Comparison of ENCODE assay signal across 8 cellular contexts in the genomic region with DNA sequence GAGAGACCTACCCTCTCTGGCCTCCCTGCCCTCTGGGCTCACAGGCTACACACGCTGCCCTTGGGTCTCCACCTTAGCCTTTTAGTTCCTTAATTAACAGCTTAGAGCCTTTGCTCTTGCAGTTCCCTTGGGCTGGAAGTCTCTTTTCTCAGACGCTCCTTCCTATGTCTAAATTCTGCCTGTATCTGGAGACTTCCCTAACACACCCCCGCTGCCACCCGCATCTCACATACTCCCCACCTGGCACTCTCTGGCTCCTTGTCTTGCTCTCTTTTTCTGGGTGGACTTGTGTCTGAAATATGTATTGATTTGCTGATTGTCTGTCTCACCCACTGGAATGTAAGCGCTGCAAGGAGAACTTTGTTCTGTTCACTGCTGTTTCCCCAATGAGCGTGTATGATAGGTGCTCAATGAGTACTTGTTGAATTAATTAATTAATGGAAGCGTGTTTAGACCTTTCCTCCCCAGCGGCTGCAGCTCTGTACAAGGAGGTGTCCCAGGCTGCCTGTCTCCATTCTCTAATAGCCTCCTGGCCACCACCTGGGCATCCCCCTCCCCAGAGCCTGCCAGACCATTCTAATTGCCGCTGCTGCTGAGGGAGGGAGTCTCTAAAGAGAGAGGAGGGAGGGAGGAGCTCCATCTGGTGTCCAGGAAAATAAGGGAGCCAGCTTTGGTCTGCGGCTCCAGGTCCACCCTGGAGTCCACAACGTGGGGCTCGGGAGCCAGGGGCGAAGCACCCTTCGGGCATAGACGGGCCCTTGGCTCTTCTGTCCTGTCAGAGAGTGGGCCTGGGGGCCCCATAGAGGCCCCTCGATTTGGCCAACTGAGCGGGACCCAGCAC.
DNase-seq lines count a peak whose midpoint lies in the region; ATAC-seq and TF ChIP-seq lines count a peak whose summit lies in the region.

No MANE protein-coding gene starts in this region.

- H2AFZ ChIP-seq in osteoblast (ENCODE audit: low read length): no peak overlapping the region

- TF ChIP-seq CTCF in Panc1 (IDR thresholded peaks at IDR 0.05) (no peak; the same call in 1 of the 2 replicates), osteoblast (IDR thresholded peaks at IDR 0.05; ENCODE audit: extremely low read depth, low read depth, low read length) (peak; percentile 45), GM10248 (IDR thresholded peaks at IDR 0.05; ENCODE audit: control extremely low read depth, extremely low read depth, low read depth, missing control alignments) (no peak)

- H3K4me3 ChIP-seq in Panc1 (ENCODE audit: low read depth in 2 of 2, low read length in 2 of 2): no peak overlapping the region
- H3K4me3 ChIP-seq in osteoblast (ENCODE audit: insufficient read depth, low read length): no peak overlapping the region

- H3K27me3 ChIP-seq in Panc1 (ENCODE audit: control insufficient read depth, insufficient read depth, low read length): no peaks in the 10 kb centered on the region
- H3K27me3 ChIP-seq in osteoblast (ENCODE audit: insufficient read depth, low read length): peaks cover 73% of the 10 kb centered on the region

- no peaks in the 10 kb centered on the region for H3K9me3 Mint-ChIP-seq in activated T-helper 2 cell treated with anti-CD3 and anti-CD28 coated beads, Interferon-gamma antibody, Interleukin-2, Interleukin-4, amounts not matched to agents 10 μg/mL and 5 μg/mL and 100 μg/mL, durations not matched to agents 14 hours and 24 hours and 36 hours

- H3K36me3 ChIP-seq in Panc1 (ENCODE audit: control insufficient read depth, insufficient read depth, low read length) (no peaks in the 10 kb centered on the region), osteoblast (ENCODE audit: insufficient read depth, low read length) (no peaks in the 10 kb centered on the region)

- H3K4me1 Mint-ChIP-seq in activated T-helper 2 cell treated with anti-CD3 and anti-CD28 coated beads, Interferon-gamma antibody, Interleukin-2, Interleukin-4, amounts not matched to agents 10 μg/mL and 5 μg/mL and 100 μg/mL, durations not matched to agents 14 hours and 24 hours and 36 hours (ENCODE audit: low read depth): no peaks in the 10 kb centered on the region

- H3K4me2 ChIP-seq in osteoblast (ENCODE audit: insufficient read depth, low read length): no peak overlapping the region

- H3K27ac Mint-ChIP-seq in activated T-helper 2 cell treated with anti-CD3 and anti-CD28 coated beads, Interferon-gamma antibody, Interleukin-2, Interleukin-4, amounts not matched to agents 10 μg/mL and 5 μg/mL and 100 μg/mL, durations not matched to agents 14 hours and 24 hours and 36 hours: no peak overlapping the region

- no peaks in the 10 kb centered on the region for H3K9me3 ChIP-seq in Panc1 (ENCODE audit: control insufficient read depth, insufficient read depth, low read depth, low read length)
- no peaks in the 10 kb centered on the region for H3K9me3 ChIP-seq in osteoblast (ENCODE audit: low read depth, low read length)

- intact Hi-C loops in Panc1 (cut with micrococcal nuclease; ENCODE audit: unreplicated experiment) (no loop called here), Right ventricle myocardium superior (cut with DNase I) (loop anchor here (10.0 kb wide), 1 partner anchor 126 kb away; no protein-coding TSS in a partner anchor)
- intact Hi-C loops in activated T-helper 2 cell treated with anti-CD3 and anti-CD28 coated beads, Interferon-gamma antibody, Interleukin-2, Interleukin-4, amounts not matched to agents 10 μg/mL and 5 μg/mL and 100 μg/mL, durations not matched to agents 14 hours and 24 hours and 36 hours (cut with micrococcal nuclease): no loop called here

- H3K27me3 Mint-ChIP-seq in activated T-helper 2 cell treated with anti-CD3 and anti-CD28 coated beads, Interferon-gamma antibody, Interleukin-2, Interleukin-4, amounts not matched to agents 10 μg/mL and 5 μg/mL and 100 μg/mL, durations not matched to agents 14 hours and 24 hours and 36 hours (ENCODE audit: low read depth): peaks cover 6% of the 10 kb centered on the region

- CTCF ChIA-PET in Panc1 (lab: Charles Lee): no interaction called here
- CTCF ChIA-PET in GM10248 (lab: Yijun Ruan, JAX): no interaction called here

- H3K4me1 ChIP-seq in Panc1 (ENCODE audit: control insufficient read depth, insufficient read depth, low read length) (peaks cover 6% of the 10 kb centered on the region; the same call in 1 of the 2 replicates), osteoblast (ENCODE audit: insufficient read depth, low read length) (no peaks in the 10 kb centered on the region)

- no peaks in the 10 kb centered on the region for H4K20me1 ChIP-seq in osteoblast (ENCODE audit: insufficient read depth, low read length)

- ATAC-seq in Panc1 (peak; percentile 73; the same call in 1 of the 2 replicates), Right ventricle myocardium superior (ENCODE audit: poor library complexity) (peak; percentile 72), HG03196 (IDR thresholded peaks at IDR 0.05; ENCODE audit: unreplicated experiment) (no peak)

- in situ Hi-C loops in Panc1 (cut with HindIII; ENCODE audit: low pct_unique_long_range_greater_than_20kb, low sequenced_read_pairs): no loop called here

- H3K79me2 ChIP-seq in osteoblast (ENCODE audit: insufficient read depth, low read length): no peaks in the 10 kb centered on the region

- BruUV-seq in Panc1 (replicated peaks; lab: Mats Ljungman, UMichigan): no TSS peak

- H3K36me3 Mint-ChIP-seq in activated T-helper 2 cell treated with anti-CD3 and anti-CD28 coated beads, Interferon-gamma antibody, Interleukin-2, Interleukin-4, amounts not matched to agents 10 μg/mL and 5 μg/mL and 100 μg/mL, durations not matched to agents 14 hours and 24 hours and 36 hours (ENCODE audit: low read depth): no peaks in the 10 kb centered on the region

- H3K27ac ChIP-seq in Panc1 (ENCODE audit: low read length): no peak overlapping the region
- no peak overlapping the region for H3K27ac ChIP-seq in osteoblast (ENCODE audit: low read depth, low read length)

- no peak overlapping the region for H3K4me3 Mint-ChIP-seq in activated T-helper 2 cell treated with anti-CD3 and anti-CD28 coated beads, Interferon-gamma antibody, Interleukin-2, Interleukin-4, amounts not matched to agents 10 μg/mL and 5 μg/mL and 100 μg/mL, durations not matched to agents 14 hours and 24 hours and 36 hours (ENCODE audit: low read depth)

- DNase-seq in ELF-1 (ENCODE audit: low read depth, low spot score) (peak; percentile 85), Panc1 (ENCODE audit: low read depth, low spot score) (no peak), Right ventricle myocardium superior (no peak), osteoblast (ENCODE audit: insufficient read length, low spot score, missing footprints) (peak; percentile 85), GM10248 (ENCODE audit: extremely low spot score) (no peak), T-helper 1 cell (no peak)
- DNase-seq in activated T-helper 2 cell treated with anti-CD3 and anti-CD28 coated beads, Interferon-gamma antibody, Interleukin-2, Interleukin-4, amounts not matched to agents 10 μg/mL and 5 μg/mL and 100 μg/mL, durations not matched to agents 14 hours and 24 hours and 36 hours (ENCODE audit: low spot score): no peak

- POLR2A ChIA-PET in Panc1 (lab: Charles Lee): no interaction called here
- POLR2A ChIA-PET in GM10248 (lab: Yijun Ruan, JAX): no interaction called here

Comparison
In these comparisons a context has a peak if more than half of its experiments do, and no peak if none do; other contexts are left out.
1. DNase-seq: peak in ELF-1 (single experiment) and osteoblast (single experiment); none in Panc1 (single experiment), Right ventricle myocardium superior (single experiment), GM10248 (single experiment), activated T-helper 2 cell treated with anti-CD3 and anti-CD28 coated beads, Interferon-gamma antibody, Interleukin-2, Interleukin-4, amounts not matched to agents 10 μg/mL and 5 μg/mL and 100 μg/mL, durations not matched to agents 14 hours and 24 hours and 36 hours (single experiment) and T-helper 1 cell (0 of 5).